ENCODE assay signal across 2 cellular contexts in the genomic region with DNA sequence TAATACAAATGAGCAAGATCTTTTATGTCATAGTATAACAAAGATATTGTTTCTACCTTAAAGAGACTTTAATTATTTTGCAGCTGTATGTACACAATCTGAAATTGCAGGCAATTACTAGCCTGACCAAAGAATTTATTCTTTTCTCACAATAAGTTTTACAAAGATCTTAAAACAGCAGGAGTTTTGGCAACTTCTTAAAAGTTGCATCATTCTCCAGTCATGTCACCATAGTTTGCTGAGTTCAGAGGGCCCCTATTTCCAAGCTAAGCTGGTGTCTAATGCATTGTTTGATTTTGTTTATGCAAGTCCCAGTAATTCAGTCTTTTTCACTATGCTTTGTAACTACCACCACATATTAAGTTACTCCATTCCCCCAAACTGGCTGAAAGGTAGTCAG.
TF ChIP-seq lines count a peak whose summit lies in the region.

No MANE protein-coding gene starts in this region.

TF ChIP-seq in H1, 55 proteins besides CTCF, POLR2A, EP300 and RAD21:
- TF ChIP-seq MAFK (IDR thresholded peaks at IDR 0.05; ENCODE audit: low read depth, low read length) = no peak
- TF ChIP-seq CEBPB (IDR thresholded peaks at IDR 0.05; ENCODE audit: low read depth, low read length) = peak; percentile 20; the same call in 1 of the 2 replicates

TF ChIP-seq in HepG2, 621 proteins besides CTCF, POLR2A, EP300 and RAD21:
- TF ChIP-seq ZNF7 (CRISPR knock-in tag; IDR thresholded peaks at IDR 0.05) (no peak), CEBPG (CRISPR knock-in tag; IDR thresholded peaks at IDR 0.05) (peak; percentile 52; the same call in 1 of the 2 replicates), SRY (CRISPR knock-in tag; IDR thresholded peaks at IDR 0.05) (no peak), CEBPB (IDR thresholded peaks at IDR 0.05; ENCODE audit: borderline replicate concordance, low read depth, low read length) (peak; percentile 59; the same call in 1 of the 2 replicates), ZBTB7B (CRISPR knock-in tag; IDR thresholded peaks at IDR 0.05) (no peak)
- TF ChIP-seq, protein P1, sequence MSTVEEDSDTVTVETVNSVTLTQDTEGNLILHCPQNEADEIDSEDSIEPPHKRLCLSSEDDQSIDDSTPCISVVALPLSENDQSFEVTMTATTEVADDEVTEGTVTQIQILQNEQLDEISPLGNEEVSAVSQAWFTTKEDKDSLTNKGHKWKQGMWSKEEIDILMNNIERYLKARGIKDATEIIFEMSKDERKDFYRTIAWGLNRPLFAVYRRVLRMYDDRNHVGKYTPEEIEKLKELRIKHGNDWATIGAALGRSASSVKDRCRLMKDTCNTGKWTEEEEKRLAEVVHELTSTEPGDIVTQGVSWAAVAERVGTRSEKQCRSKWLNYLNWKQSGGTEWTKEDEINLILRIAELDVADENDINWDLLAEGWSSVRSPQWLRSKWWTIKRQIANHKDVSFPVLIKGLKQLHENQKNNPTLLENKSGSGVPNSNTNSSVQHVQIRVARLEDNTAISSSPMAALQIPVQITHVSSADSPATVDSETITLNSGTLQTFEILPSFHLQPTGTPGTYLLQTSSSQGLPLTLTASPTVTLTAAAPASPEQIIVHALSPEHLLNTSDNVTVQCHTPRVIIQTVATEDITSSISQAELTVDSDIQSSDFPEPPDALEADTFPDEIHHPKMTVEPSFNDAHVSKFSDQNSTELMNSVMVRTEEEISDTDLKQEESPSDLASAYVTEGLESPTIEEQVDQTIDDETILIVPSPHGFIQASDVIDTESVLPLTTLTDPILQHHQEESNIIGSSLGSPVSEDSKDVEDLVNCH (CRISPR knock-in tag; IDR thresholded peaks at IDR 0.05) = no peak
- TF ChIP-seq, protein P2, sequence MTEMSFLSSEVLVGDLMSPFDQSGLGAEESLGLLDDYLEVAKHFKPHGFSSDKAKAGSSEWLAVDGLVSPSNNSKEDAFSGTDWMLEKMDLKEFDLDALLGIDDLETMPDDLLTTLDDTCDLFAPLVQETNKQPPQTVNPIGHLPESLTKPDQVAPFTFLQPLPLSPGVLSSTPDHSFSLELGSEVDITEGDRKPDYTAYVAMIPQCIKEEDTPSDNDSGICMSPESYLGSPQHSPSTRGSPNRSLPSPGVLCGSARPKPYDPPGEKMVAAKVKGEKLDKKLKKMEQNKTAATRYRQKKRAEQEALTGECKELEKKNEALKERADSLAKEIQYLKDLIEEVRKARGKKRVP (CRISPR knock-in tag; IDR thresholded peaks at IDR 0.05) = peak in 1 of 2 experiments; percentile 74; a peak in 2 of 4 replicates
- TF ChIP-seq, protein P3, sequence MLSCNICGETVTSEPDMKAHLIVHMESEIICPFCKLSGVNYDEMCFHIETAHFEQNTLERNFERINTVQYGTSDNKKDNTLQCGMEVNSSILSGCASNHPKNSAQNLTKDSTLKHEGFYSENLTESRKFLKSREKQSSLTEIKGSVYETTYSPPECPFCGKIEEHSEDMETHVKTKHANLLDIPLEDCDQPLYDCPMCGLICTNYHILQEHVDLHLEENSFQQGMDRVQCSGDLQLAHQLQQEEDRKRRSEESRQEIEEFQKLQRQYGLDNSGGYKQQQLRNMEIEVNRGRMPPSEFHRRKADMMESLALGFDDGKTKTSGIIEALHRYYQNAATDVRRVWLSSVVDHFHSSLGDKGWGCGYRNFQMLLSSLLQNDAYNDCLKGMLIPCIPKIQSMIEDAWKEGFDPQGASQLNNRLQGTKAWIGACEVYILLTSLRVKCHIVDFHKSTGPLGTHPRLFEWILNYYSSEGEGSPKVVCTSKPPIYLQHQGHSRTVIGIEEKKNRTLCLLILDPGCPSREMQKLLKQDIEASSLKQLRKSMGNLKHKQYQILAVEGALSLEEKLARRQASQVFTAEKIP (CRISPR knock-in tag; IDR thresholded peaks at IDR 0.05; ENCODE audit: borderline replicate concordance) = no peak
- TF ChIP-seq, protein P4, sequence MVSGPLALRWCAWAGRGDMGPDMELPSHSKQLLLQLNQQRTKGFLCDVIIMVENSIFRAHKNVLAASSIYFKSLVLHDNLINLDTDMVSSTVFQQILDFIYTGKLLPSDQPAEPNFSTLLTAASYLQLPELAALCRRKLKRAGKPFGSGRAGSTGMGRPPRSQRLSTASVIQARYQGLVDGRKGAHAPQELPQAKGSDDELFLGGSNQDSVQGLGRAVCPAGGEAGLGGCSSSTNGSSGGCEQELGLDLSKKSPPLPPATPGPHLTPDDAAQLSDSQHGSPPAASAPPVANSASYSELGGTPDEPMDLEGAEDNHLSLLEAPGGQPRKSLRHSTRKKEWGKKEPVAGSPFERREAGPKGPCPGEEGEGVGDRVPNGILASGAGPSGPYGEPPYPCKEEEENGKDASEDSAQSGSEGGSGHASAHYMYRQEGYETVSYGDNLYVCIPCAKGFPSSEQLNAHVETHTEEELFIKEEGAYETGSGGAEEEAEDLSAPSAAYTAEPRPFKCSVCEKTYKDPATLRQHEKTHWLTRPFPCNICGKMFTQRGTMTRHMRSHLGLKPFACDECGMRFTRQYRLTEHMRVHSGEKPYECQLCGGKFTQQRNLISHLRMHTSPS (CRISPR knock-in tag; IDR thresholded peaks at IDR 0.05; ENCODE audit: low read depth) = no peak
